In the genomic region with DNA sequence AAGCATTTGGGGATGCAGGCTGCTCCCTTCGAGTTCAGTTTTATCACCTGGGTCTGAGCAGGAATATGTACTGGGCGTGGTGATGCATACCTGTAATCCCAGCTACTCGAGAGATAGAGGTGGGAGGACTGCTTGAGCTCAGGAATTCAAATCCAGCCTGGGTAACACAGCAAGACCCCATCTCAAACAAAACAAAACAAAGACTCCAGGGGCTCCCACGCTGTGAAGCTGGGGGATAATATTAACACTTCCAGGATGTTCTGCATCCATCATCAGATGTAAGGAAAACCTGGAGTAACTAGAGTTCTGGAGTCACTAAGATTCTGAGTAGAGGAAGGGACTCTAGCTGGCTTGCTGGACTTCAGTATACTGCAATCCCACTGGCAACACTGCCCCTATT, we compare ENCODE assay signal across 2 cellular contexts.
TF ChIP-seq lines count a peak whose summit lies in the region.

No MANE protein-coding gene starts in this region.

TF ChIP-seq in GM23338, 12 proteins besides CTCF, POLR2A, EP300 and RAD21 (continues in another document):
- TF ChIP-seq, protein P1, sequence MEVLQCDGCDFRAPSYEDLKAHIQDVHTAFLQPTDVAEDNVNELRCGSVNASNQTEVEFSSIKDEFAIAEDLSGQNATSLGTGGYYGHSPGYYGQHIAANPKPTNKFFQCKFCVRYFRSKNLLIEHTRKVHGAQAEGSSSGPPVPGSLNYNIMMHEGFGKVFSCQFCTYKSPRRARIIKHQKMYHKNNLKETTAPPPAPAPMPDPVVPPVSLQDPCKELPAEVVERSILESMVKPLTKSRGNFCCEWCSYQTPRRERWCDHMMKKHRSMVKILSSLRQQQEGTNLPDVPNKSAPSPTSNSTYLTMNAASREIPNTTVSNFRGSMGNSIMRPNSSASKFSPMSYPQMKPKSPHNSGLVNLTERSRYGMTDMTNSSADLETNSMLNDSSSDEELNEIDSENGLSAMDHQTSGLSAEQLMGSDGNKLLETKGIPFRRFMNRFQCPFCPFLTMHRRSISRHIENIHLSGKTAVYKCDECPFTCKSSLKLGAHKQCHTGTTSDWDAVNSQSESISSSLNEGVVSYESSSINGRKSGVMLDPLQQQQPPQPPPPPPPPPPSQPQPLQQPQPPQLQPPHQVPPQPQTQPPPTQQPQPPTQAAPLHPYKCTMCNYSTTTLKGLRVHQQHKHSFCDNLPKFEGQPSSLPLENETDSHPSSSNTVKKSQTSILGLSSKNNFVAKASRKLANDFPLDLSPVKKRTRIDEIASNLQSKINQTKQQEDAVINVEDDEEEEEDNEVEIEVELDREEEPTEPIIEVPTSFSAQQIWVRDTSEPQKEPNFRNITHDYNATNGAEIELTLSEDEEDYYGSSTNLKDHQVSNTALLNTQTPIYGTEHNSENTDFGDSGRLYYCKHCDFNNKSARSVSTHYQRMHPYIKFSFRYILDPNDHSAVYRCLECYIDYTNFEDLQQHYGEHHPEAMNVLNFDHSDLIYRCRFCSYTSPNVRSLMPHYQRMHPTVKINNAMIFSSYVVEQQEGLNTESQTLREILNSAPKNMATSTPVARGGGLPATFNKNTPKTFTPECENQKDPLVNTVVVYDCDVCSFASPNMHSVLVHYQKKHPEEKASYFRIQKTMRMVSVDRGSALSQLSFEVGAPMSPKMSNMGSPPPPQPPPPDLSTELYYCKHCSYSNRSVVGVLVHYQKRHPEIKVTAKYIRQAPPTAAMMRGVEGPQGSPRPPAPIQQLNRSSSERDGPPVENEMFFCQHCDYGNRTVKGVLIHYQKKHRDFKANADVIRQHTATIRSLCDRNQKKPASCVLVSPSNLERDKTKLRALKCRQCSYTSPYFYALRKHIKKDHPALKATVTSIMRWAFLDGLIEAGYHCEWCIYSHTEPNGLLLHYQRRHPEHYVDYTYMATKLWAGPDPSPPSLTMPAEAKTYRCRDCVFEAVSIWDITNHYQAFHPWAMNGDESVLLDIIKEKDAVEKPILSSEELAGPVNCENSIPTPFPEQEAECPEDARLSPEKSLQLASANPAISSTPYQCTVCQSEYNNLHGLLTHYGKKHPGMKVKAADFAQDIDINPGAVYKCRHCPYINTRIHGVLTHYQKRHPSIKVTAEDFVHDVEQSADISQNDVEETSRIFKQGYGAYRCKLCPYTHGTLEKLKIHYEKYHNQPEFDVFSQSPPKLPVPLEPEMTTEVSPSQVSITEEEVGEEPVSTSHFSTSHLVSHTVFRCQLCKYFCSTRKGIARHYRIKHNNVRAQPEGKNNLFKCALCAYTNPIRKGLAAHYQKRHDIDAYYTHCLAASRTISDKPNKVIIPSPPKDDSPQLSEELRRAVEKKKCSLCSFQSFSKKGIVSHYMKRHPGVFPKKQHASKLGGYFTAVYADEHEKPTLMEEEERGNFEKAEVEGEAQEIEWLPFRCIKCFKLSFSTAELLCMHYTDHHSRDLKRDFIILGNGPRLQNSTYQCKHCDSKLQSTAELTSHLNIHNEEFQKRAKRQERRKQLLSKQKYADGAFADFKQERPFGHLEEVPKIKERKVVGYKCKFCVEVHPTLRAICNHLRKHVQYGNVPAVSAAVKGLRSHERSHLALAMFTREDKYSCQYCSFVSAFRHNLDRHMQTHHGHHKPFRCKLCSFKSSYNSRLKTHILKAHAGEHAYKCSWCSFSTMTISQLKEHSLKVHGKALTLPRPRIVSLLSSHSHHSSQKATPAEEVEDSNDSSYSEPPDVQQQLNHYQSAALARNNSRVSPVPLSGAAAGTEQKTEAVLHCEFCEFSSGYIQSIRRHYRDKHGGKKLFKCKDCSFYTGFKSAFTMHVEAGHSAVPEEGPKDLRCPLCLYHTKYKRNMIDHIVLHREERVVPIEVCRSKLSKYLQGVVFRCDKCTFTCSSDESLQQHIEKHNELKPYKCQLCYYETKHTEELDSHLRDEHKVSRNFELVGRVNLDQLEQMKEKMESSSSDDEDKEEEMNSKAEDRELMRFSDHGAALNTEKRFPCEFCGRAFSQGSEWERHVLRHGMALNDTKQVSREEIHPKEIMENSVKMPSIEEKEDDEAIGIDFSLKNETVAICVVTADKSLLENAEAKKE (CRISPR knock-in tag; IDR thresholded peaks at IDR 0.05), result no peak
- TF ChIP-seq NANOG (IDR thresholded peaks at IDR 0.05; ENCODE audit: borderline replicate concordance) (no peak), EZH2phosphoT487 (IDR thresholded peaks at IDR 0.05; ENCODE audit: unreplicated experiment) (no peak), POLR2AphosphoS5 (IDR thresholded peaks at IDR 0.05; ENCODE audit: low read depth) (no peak), ZNF331 (CRISPR knock-in tag; IDR thresholded peaks at IDR 0.05; ENCODE audit: low read depth) (no peak), STAT1 (IDR thresholded peaks at IDR 0.05; ENCODE audit: unreplicated experiment) (no peak), JUNB (IDR thresholded peaks at IDR 0.05; ENCODE audit: unreplicated experiment) (no peak), EZH2 (IDR thresholded peaks at IDR 0.05; ENCODE audit: low read depth, unreplicated experiment) (no peak)
- TF ChIP-seq, protein P2, sequence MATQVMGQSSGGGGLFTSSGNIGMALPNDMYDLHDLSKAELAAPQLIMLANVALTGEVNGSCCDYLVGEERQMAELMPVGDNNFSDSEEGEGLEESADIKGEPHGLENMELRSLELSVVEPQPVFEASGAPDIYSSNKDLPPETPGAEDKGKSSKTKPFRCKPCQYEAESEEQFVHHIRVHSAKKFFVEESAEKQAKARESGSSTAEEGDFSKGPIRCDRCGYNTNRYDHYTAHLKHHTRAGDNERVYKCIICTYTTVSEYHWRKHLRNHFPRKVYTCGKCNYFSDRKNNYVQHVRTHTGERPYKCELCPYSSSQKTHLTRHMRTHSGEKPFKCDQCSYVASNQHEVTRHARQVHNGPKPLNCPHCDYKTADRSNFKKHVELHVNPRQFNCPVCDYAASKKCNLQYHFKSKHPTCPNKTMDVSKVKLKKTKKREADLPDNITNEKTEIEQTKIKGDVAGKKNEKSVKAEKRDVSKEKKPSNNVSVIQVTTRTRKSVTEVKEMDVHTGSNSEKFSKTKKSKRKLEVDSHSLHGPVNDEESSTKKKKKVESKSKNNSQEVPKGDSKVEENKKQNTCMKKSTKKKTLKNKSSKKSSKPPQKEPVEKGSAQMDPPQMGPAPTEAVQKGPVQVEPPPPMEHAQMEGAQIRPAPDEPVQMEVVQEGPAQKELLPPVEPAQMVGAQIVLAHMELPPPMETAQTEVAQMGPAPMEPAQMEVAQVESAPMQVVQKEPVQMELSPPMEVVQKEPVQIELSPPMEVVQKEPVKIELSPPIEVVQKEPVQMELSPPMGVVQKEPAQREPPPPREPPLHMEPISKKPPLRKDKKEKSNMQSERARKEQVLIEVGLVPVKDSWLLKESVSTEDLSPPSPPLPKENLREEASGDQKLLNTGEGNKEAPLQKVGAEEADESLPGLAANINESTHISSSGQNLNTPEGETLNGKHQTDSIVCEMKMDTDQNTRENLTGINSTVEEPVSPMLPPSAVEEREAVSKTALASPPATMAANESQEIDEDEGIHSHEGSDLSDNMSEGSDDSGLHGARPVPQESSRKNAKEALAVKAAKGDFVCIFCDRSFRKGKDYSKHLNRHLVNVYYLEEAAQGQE (IDR thresholded peaks at IDR 0.05; ENCODE audit: unreplicated experiment), result no peak
- TF ChIP-seq, protein P3, sequence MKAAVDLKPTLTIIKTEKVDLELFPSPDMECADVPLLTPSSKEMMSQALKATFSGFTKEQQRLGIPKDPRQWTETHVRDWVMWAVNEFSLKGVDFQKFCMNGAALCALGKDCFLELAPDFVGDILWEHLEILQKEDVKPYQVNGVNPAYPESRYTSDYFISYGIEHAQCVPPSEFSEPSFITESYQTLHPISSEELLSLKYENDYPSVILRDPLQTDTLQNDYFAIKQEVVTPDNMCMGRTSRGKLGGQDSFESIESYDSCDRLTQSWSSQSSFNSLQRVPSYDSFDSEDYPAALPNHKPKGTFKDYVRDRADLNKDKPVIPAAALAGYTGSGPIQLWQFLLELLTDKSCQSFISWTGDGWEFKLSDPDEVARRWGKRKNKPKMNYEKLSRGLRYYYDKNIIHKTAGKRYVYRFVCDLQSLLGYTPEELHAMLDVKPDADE (IDR thresholded peaks at IDR 0.05), result no peak

TF ChIP-seq in SK-N-SH, 30 proteins besides CTCF, POLR2A, EP300 and RAD21:
- TF ChIP-seq ELF1 (IDR thresholded peaks at IDR 0.05), result no peak
- TF ChIP-seq FOXM1 (IDR thresholded peaks at IDR 0.05; ENCODE audit: low read depth), result no peak
- TF ChIP-seq, protein P4, sequence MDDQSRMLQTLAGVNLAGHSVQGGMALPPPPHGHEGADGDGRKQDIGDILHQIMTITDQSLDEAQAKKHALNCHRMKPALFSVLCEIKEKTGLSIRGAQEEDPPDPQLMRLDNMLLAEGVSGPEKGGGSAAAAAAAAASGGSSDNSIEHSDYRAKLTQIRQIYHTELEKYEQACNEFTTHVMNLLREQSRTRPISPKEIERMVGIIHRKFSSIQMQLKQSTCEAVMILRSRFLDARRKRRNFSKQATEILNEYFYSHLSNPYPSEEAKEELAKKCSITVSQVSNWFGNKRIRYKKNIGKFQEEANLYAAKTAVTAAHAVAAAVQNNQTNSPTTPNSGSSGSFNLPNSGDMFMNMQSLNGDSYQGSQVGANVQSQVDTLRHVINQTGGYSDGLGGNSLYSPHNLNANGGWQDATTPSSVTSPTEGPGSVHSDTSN (IDR thresholded peaks at IDR 0.05), result no peak
- no peak for TF ChIP-seq JUND (IDR thresholded peaks at IDR 0.05)
- TF ChIP-seq, protein P5, sequence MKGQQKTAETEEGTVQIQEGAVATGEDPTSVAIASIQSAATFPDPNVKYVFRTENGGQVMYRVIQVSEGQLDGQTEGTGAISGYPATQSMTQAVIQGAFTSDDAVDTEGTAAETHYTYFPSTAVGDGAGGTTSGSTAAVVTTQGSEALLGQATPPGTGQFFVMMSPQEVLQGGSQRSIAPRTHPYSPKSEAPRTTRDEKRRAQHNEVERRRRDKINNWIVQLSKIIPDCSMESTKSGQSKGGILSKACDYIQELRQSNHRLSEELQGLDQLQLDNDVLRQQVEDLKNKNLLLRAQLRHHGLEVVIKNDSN (IDR thresholded peaks at IDR 0.05; ENCODE audit: borderline replicate concordance, low read depth), result no peak
- TF ChIP-seq, protein P2 (IDR thresholded peaks at IDR 0.05; ENCODE audit: low read depth, low read length), result no peak
- TF ChIP-seq TAF1 (IDR thresholded peaks at IDR 0.05; ENCODE audit: borderline replicate concordance, low read depth, low read length), result no peak
- TF ChIP-seq GATA2 (CRISPR knock-in tag; IDR thresholded peaks at IDR 0.05), result no peak
- TF ChIP-seq, protein P6, sequence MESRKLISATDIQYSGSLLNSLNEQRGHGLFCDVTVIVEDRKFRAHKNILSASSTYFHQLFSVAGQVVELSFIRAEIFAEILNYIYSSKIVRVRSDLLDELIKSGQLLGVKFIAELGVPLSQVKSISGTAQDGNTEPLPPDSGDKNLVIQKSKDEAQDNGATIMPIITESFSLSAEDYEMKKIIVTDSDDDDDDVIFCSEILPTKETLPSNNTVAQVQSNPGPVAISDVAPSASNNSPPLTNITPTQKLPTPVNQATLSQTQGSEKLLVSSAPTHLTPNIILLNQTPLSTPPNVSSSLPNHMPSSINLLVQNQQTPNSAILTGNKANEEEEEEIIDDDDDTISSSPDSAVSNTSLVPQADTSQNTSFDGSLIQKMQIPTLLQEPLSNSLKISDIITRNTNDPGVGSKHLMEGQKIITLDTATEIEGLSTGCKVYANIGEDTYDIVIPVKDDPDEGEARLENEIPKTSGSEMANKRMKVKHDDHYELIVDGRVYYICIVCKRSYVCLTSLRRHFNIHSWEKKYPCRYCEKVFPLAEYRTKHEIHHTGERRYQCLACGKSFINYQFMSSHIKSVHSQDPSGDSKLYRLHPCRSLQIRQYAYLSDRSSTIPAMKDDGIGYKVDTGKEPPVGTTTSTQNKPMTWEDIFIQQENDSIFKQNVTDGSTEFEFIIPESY (IDR thresholded peaks at IDR 0.05; ENCODE audit: borderline replicate concordance, low read depth), result no peak
- TF ChIP-seq EZH2phosphoT487 (IDR thresholded peaks at IDR 0.05; ENCODE audit: borderline replicate concordance, low read depth), result no peak
- no peak for TF ChIP-seq RXRA (IDR thresholded peaks at IDR 0.05; ENCODE audit: borderline replicate concordance, low read depth)
- TF ChIP-seq YY1 (IDR thresholded peaks at IDR 0.05; ENCODE audit: low read depth), result no peak
- TF ChIP-seq, protein P7, sequence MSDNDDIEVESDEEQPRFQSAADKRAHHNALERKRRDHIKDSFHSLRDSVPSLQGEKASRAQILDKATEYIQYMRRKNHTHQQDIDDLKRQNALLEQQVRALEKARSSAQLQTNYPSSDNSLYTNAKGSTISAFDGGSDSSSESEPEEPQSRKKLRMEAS (IDR thresholded peaks at IDR 0.05; ENCODE audit: low read depth), result no peak
- TF ChIP-seq SIN3A (IDR thresholded peaks at IDR 0.05; ENCODE audit: borderline replicate concordance, low read depth, low read length), result no peak
- TF ChIP-seq POLR2AphosphoS5 (IDR thresholded peaks at IDR 0.05; ENCODE audit: low read depth, low read length), result no peak
- TF ChIP-seq RCOR1 (IDR thresholded peaks at IDR 0.05; ENCODE audit: low read length), result no peak
- TF ChIP-seq SMC3 (IDR thresholded peaks at IDR 0.05; ENCODE audit: low read depth, low read length), result no peak
- TF ChIP-seq CHD2 (IDR thresholded peaks at IDR 0.05; ENCODE audit: low read length, partially characterized antibody), result no peak
- TF ChIP-seq NRF1 (IDR thresholded peaks at IDR 0.05; ENCODE audit: low read depth, low read length), result no peak
TF ChIP-seq in SK-N-SH: peak in this region for 0.
